In the genomic region with DNA sequence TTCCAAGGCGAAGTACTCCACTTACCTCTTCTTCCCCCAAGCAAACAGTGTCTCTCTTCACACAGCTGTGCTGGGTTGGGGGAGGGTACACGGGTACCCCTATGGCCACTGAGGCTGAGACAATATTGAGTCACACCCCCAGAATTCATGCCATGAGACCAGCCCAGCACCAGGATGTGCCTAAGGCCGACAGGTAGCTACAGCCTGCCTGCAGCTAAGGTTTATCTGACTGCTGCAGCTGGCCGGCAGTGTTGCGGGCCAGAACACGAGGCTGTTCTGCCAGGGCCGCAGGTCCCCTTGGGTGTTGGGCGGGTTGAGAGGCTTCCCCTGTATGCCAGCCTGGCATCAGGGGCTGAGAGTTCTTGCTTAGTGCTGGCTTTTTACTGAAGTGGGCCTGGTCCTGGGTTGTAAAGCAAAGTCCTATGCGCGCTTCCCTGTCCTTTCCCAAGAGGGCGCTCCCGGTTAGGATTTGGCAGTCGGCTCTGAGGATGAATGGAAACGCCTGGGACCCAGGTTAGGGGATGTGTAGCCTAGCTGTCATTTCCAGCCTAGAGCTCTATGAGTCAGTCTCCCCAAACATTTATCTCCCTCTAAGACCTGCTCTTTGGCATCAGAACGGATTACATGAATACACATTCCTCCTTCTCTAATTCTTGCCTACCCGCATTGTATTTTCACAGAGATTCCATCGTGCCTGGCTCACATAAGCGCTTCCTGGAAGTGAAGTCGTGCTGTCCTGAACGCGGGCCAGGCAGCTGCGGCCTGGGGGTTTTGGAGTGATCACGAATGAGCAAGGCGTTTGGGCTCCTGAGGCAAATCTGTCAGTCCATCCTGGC, we compare ENCODE assay signal across 8 cellular contexts. TPM values are rescaled to one million over a fixed set of nuclear protein-coding genes. Genes with fewer than 3 reads are reported as not detected.
A peak's percentile ranks its signal among the peaks of the same experiment; 100 is the strongest.
DNase-seq lines count a peak whose midpoint lies in the region; ATAC-seq and TF ChIP-seq lines count a peak whose summit lies in the region.

No MANE protein-coding gene starts in this region.

- DNase-seq in D341Med (ENCODE audit: low spot score): peak; percentile 81
- DNase-seq in Peyer's patch: peak; percentile 25 to 81 (median 75)
- DNase-seq in adipocyte (ENCODE audit: low read depth): peak; percentile 94
- DNase-seq in heart left ventricle: peak; percentile 56 to 79 (median 70)
- peak; percentile 80 for DNase-seq in pulmonary artery endothelial cell (ENCODE audit: low read depth, low spot score)
- DNase-seq in GDM1 (lab: John Stamatoyannopoulos, UW): no peak

- TF ChIP-seq POLR2A in Peyer's patch (IDR thresholded peaks at IDR 0.05) (no peak), heart left ventricle (IDR thresholded peaks at IDR 0.05) (no peak)

- WGBS in heart left ventricle, 4 donors: 38 to 42% (median 40%) methylated on average over 16 to 24 of the region's 24 CpGs

- H3K36me3 ChIP-seq in HUES6 (ENCODE audit: control insufficient read depth, insufficient read depth, low read length): no peaks in the 10 kb centered on the region
- no peaks in the 10 kb centered on the region for H3K36me3 ChIP-seq in Peyer's patch
- H3K36me3 ChIP-seq in adipocyte (ENCODE audit: control insufficient read depth, insufficient read depth, low read length, severe bottlenecking): no peaks in the 10 kb centered on the region
- peaks cover 0 to 22% (median 0%) of the 10 kb centered on the region in 9 donors for H3K36me3 ChIP-seq in heart left ventricle

- TF ChIP-seq CTCF in Peyer's patch (IDR thresholded peaks at IDR 0.05): peak in 4 of 6 experiments; percentile 50 to 73 (median 60)
- peak; percentile 33 to 75 (median 66) for TF ChIP-seq CTCF in heart left ventricle (IDR thresholded peaks at IDR 0.05)

- ATAC-seq in heart left ventricle (peak; percentile 52 to 90 (median 78)), GM21423 (IDR thresholded peaks at IDR 0.05; ENCODE audit: unreplicated experiment) (no peak)

- H3K4me1 ChIP-seq in HUES6 (ENCODE audit: control insufficient read depth, insufficient read depth, low read length) (peaks cover 7% of the 10 kb centered on the region), Peyer's patch (peaks cover 0 to 6% (median 0%) of the 10 kb centered on the region in 4 donors), adipocyte (ENCODE audit: control insufficient read depth, insufficient read depth, low read length) (peaks cover 15% of the 10 kb centered on the region), heart left ventricle (peaks cover 0 to 15% (median 2%) of the 10 kb centered on the region in 12 donors)

- no peak overlapping the region for H3K4me3 ChIP-seq in HUES6 (ENCODE audit: low read depth, low read length)
- no peak overlapping the region for H3K4me3 ChIP-seq in Peyer's patch
- no peak overlapping the region for H3K4me3 ChIP-seq in adipocyte (ENCODE audit: low read length)
- no peak overlapping the region for H3K4me3 ChIP-seq in heart left ventricle

- no peaks in the 10 kb centered on the region for H3K27me3 ChIP-seq in HUES6 (ENCODE audit: control insufficient read depth, insufficient read depth, low read length)
- no peaks in the 10 kb centered on the region for H3K27me3 ChIP-seq in Peyer's patch
- no peaks in the 10 kb centered on the region for H3K27me3 ChIP-seq in adipocyte (replicated peaks; ENCODE audit: control insufficient read depth, insufficient read depth, low read length)
- no peaks in the 10 kb centered on the region for H3K27me3 ChIP-seq in heart left ventricle

- H3K9ac ChIP-seq in HUES6 (ENCODE audit: low read length) (peak overlapping the region; percentile 19), adipocyte (ENCODE audit: low read length) (peak overlapping the region; percentile 72)

- H3K9me3 ChIP-seq in HUES6 (ENCODE audit: control insufficient read depth, insufficient read depth, low read depth, low read length) (no peaks in the 10 kb centered on the region), Peyer's patch (no peaks in the 10 kb centered on the region), adipocyte (ENCODE audit: control insufficient read depth, low read length) (no peaks in the 10 kb centered on the region), heart left ventricle (no peaks in the 10 kb centered on the region)

- H3K27ac ChIP-seq in HUES6 (ENCODE audit: low read depth, low read length) (no peak overlapping the region), Peyer's patch (peak overlapping the region in 1 of 4 donors; percentile 28), heart left ventricle (peak overlapping the region in 6 of 12 donors; percentile 16 to 57 (median 38))

- intact Hi-C loops in heart left ventricle (cut with DNase I): no loop called here

RNA-seq across cellular contexts. Expression of a gene that starts 7.1 kb away (rescaled TPM):
- total RNA-seq in Peyer's patch: 1 to 10 TPM; 3.3 to 9.1 (median 4.5) TPM
- total RNA-seq in heart left ventricle: 1 to 10 TPM; 2.0 to 7.2 (median 3.4) TPM
- polyA plus RNA-seq in heart left ventricle: 1 to 10 TPM; 2.6 to 2.8 TPM
- 37.1 and 64.4 TPM in 2 replicates for total RNA-seq in pulmonary artery endothelial cell

RNA-seq across cellular contexts. Expression of a gene that starts 46.5 kb away (rescaled TPM):
- total RNA-seq in Peyer's patch (1 to 10 TPM in 2 of 4 donors, not detected in 2; 4.3 to 6.6 TPM), heart left ventricle (100 to 1,000 TPM in 4 of 9 donors, 10 to 100 TPM in 5; 56.3 to 183 (median 92.2) TPM), pulmonary artery endothelial cell (7.3 and 12.9 TPM in 2 replicates)
- 100 to 1,000 TPM in 1 of 2 donors, 10 to 100 TPM in 1; 44.1 to 338 TPM for polyA plus RNA-seq in heart left ventricle
